Comparison of ENCODE assay signal across 8 cellular contexts in genomic region chr2:70552501-70553333, GRCh38. TPM values are rescaled to one million over a fixed set of nuclear protein-coding genes. Genes with fewer than 3 reads are reported as not detected.
DNase-seq lines count a peak whose midpoint lies in the region; ATAC-seq and TF ChIP-seq lines count a peak whose summit lies in the region.

No MANE protein-coding gene starts in this region.

- TF ChIP-seq CTCF in right atrium auricular region (IDR thresholded peaks at IDR 0.05) (no peak), WERI-Rb-1 (IDR thresholded peaks at IDR 0.05; ENCODE audit: low read depth, low read length) (no peak), foreskin keratinocyte (conservative IDR thresholded peaks at IDR 0.05) (no peak), retinal pigment epithelial cell (conservative IDR thresholded peaks at IDR 0.05; ENCODE audit: low read depth, low read length) (no peak)

- DNase-seq in right atrium auricular region (ENCODE audit: low spot score) (no peak), cardiac septum (ENCODE audit: low spot score) (no peak), WERI-Rb-1 (peak; percentile 22), foreskin keratinocyte (peak; percentile 37 to 66), retinal pigment epithelial cell (ENCODE audit: low read depth) (no peak), mesenteric fat pad (ENCODE audit: low spot score) (no peak), NCI-H1930 (lab: John Stamatoyannopoulos, UW) (no peak)

- H3K9me3 ChIP-seq in right atrium auricular region (no peaks in the 10 kb centered on the region), WERI-Rb-1 (ENCODE audit: severe bottlenecking) (no peaks in the 10 kb centered on the region)

- H3K27ac ChIP-seq in right atrium auricular region, result no peak overlapping the region
- no peak overlapping the region for H3K27ac ChIP-seq in WERI-Rb-1
- peak overlapping the region; percentile 95 for H3K27ac ChIP-seq in foreskin keratinocyte

- H3K4me3 ChIP-seq in right atrium auricular region, result peak overlapping the region; percentile 47 to 71
- H3K4me3 ChIP-seq in WERI-Rb-1 (ENCODE audit: low read depth, low read length), result peak overlapping the region; percentile 44
- H3K4me3 ChIP-seq in retinal pigment epithelial cell (ENCODE audit: low read length), result peak overlapping the region; percentile 52

- peaks cover 0 to 6% of the 10 kb centered on the region in 2 donors for H3K27me3 ChIP-seq in right atrium auricular region
- peaks cover 32% of the 10 kb centered on the region for H3K27me3 ChIP-seq in WERI-Rb-1 (ENCODE audit: insufficient read depth, low read depth, severe bottlenecking)
- no peaks in the 10 kb centered on the region for H3K27me3 ChIP-seq in foreskin keratinocyte

- ATAC-seq in foreskin keratinocyte (peak; percentile 19), GM18511 (IDR thresholded peaks at IDR 0.05; ENCODE audit: unreplicated experiment) (no peak)

- H3K4me1 ChIP-seq in right atrium auricular region (peaks cover 0 to 22% of the 10 kb centered on the region in 2 donors), foreskin keratinocyte (peaks cover 36% of the 10 kb centered on the region)

- H3K36me3 ChIP-seq in right atrium auricular region, result no peaks in the 10 kb centered on the region
- no peaks in the 10 kb centered on the region for H3K36me3 ChIP-seq in WERI-Rb-1

- intact Hi-C loops in cardiac septum (cut with DNase I), result no loop called here

RNA-seq across cellular contexts. Expression of gene TGFA, which starts 0.9 kb away (rescaled TPM):
- 1 to 10 TPM in 1 of 2 donors, under 1 TPM in 1; 0.24 to 1.7 TPM for total RNA-seq in right atrium auricular region
- 0.73 TPM for total RNA-seq in cardiac septum
- total RNA-seq in foreskin keratinocyte, result 87.7 and 92.6 TPM in 2 replicates
- 30.5 and 37.1 TPM in 2 replicates for polyA plus RNA-seq in foreskin keratinocyte
- total RNA-seq in mesenteric fat pad, result 2.2 TPM

Comparison
In these comparisons a context has a peak if more than half of its experiments do, and no peak if none do; other contexts are left out.
1. DNase-seq: peak in WERI-Rb-1 (single experiment) and foreskin keratinocyte (2 of 2); none in right atrium auricular region (single experiment), cardiac septum (single experiment), retinal pigment epithelial cell (single experiment), mesenteric fat pad (single experiment) and NCI-H1930 (0 of 2).
2. RNA of gene TGFA, which starts 0.9 kb away (total RNA-seq): 87.7 to 92.6 TPM in foreskin keratinocyte; 2.2 TPM in mesenteric fat pad (single experiment), 0.24 to 1.7 TPM in right atrium auricular region and 0.73 TPM in cardiac septum (single experiment); every median in the first group is over 10 times any median in the second.
3. Peak in every context shown above with its lines, with median percentiles within 50 percentile points of each other: H3K4me3 ChIP-seq.